28 cellular contexts compared by ENCODE assay signal in genomic region chr22:48846200-48846599, GRCh38.
"Had no signal": no experiment of that assay in that cellular context is flagged by ENCODE, and none has a peak within 500 bp of the region (broad histone marks: within the 10 kb centered on the region; RNA-seq: fewer than 3 reads in every experiment).

No MANE protein-coding gene starts in this region.

- ATAC-seq: activated CD8-positive, alpha-beta T cell treated with anti-CD3 and anti-CD28 coated beads for 36 hours; activated naive CD4-positive, alpha-beta T cell treated with anti-CD3 and anti-CD28 coated beads, Interleukin-2, amount 50 U/mL, for 72 hours; activated T-cell treated with anti-CD3 and anti-CD28 coated beads, Interleukin-2, amount 50 U/mL, for 4 hours; activated T-cell treated with anti-CD3 and anti-CD28 coated beads, Interleukin-2, amount 50 U/mL, for 72 hours; activated T-helper 17 cell treated with anti-CD3 and anti-CD28 coated beads, Interleukin-2, amount 50 U/mL, for 72 hours; body of pancreas had no signal

- DNase-seq: activated B cell treated with CpG ODN at 0.5 μM for 24 hours; activated CD4-positive, alpha-beta memory T cell treated with anti-CD3 and anti-CD28 coated beads for 36 hours; activated CD4-positive, alpha-beta T cell treated with anti-CD3 and anti-CD28 coated beads for 4 hours; activated CD4-positive, alpha-beta T cell treated with anti-CD3 and anti-CD28 coated beads, Interleukin-2, amount 10 ng/mL, durations not matched to agents 24 days and 14 days; activated CD4-positive, alpha-beta T cell treated with anti-CD3 and anti-CD28 coated beads, Interleukin-2, amount 50 U/mL, for 1 hour; activated CD4-positive, alpha-beta T cell treated with anti-CD3 and anti-CD28 coated beads, Interleukin-2, amount 50 U/mL, for 4 hours; activated CD4-positive, CD25-positive, alpha-beta regulatory T cell treated with anti-CD3 and anti-CD28 coated beads, Interleukin-2, amount 50 U/mL, for 72 hours; activated CD8-positive, alpha-beta memory T cell treated with anti-CD3 and anti-CD28 coated beads, Interleukin-2, amount 50 U/mL, for 4 hours; activated CD8-positive, alpha-beta T cell treated with anti-CD3 and anti-CD28 coated beads for 36 hours; activated effector memory CD4-positive, alpha-beta T cell treated with anti-CD3 and anti-CD28 coated beads, Interleukin-2, amount 50 U/mL, for 16 hours; activated gamma-delta T cell treated with Interleukin-2 at 50 U/mL for 16 hours; activated naive CD4-positive, alpha-beta T cell; activated naive CD4-positive, alpha-beta T cell treated with anti-CD3 and anti-CD28 coated beads for 36 hours; activated naive CD4-positive, alpha-beta T cell treated with anti-CD3 and anti-CD28 coated beads, Interleukin-2, amount 50 U/mL, for 16 hours; activated naive CD8-positive, alpha-beta T cell treated with anti-CD3 and anti-CD28 coated beads for 36 hours; activated T-cell treated with anti-CD3 and anti-CD28 coated beads for 4 hours; activated T-cell treated with anti-CD3 and anti-CD28 coated beads, Interleukin-2, amount 50 U/mL, for 1 hour; activated T-cell treated with anti-CD3 and anti-CD28 coated beads, Interleukin-2, amount 50 U/mL, for 4 hours; activated T-cell treated with anti-CD3 and anti-CD28 coated beads, Interleukin-2, amount 50 U/mL, for 72 hours; adrenal gland; amniotic stem cell; body of pancreas; brain microvascular endothelial cell; central memory CD4-positive, alpha-beta T cell; T-helper 2 cell; T-helper 9 cell had no signal
